Comparison of ENCODE assay signal across 8 cellular contexts in genomic region chr18:8654482-8655451, GRCh38. TPM values are rescaled to one million over a fixed set of nuclear protein-coding genes. Genes with fewer than 3 reads are reported as not detected.
DNase-seq lines count a peak whose midpoint lies in the region; FAIRE-seq and TF ChIP-seq lines count a peak whose summit lies in the region.

No MANE protein-coding gene starts in this region.

- in situ Hi-C loops in transverse colon (cut with MboI; ENCODE audit: low pct_ligation_motif_present in 1 of 4, low pct_unique_long_range_greater_than_20kb in 1 of 4, low sequenced_read_pairs in 3 of 4), result loop anchor here in 3 of 4 donors (10.0 to 25.0 kb wide), 2 partner anchors 330 to 533 kb away; no protein-coding TSS in a partner anchor

- TF ChIP-seq EP300 in transverse colon (IDR thresholded peaks at IDR 0.05; ENCODE audit: low read depth), result no peak

- H2AFZ ChIP-seq in Karpas-422 (ENCODE audit: low read length), result no peak overlapping the region

- TF ChIP-seq CTCF in transverse colon (IDR thresholded peaks at IDR 0.05), result peak; percentile 72 to 88 (median 80)

- peak; percentile 90 for FAIRE-seq in TTC549 (lab: Jason Lieb, UNC)

- H4K20me1 ChIP-seq in Karpas-422 (ENCODE audit: insufficient read depth, low read depth, low read length), result no peaks in the 10 kb centered on the region

- 20 to 33% methylated on average over 5 to 7 of the region's 7 CpGs for WGBS in transverse colon (ENCODE audit: low coverage in 1 of 2), 2 donors

- DNase-seq in DMS 273 treated with DMSO at 0.1 percent for 48 hours (lab: John Stamatoyannopoulos, UW) (peak; percentile 27), Karpas-422 (peak; percentile 57), glomerular visceral epithelial cell (ENCODE audit: extremely low spot score) (peak; percentile 21), transverse colon (no peak), GM19238 (ENCODE audit: insufficient read length, low spot score) (no peak), T1000 (lab: John Stamatoyannopoulos, UW) (no peak), DMS153 treated with DMSO at 0.1 percent for 48 hours (lab: John Stamatoyannopoulos, UW; ENCODE audit: unreplicated experiment) (no peak)

- H3K27ac ChIP-seq in Karpas-422 (ENCODE audit: low read length), result no peak overlapping the region
- H3K27ac ChIP-seq in transverse colon, result no peak overlapping the region

- intact Hi-C loops in transverse colon (cut with DNase I; ENCODE audit: low total_unique reads), result loop anchor here (5.0 kb wide), 1 partner anchor 333 kb away; no protein-coding TSS in a partner anchor

- H3K27me3 ChIP-seq in Karpas-422 (ENCODE audit: low read length) (no peaks in the 10 kb centered on the region), transverse colon (no peaks in the 10 kb centered on the region)

- H3K4me1 ChIP-seq in Karpas-422 (ENCODE audit: low read length) (no peaks in the 10 kb centered on the region), transverse colon (no peaks in the 10 kb centered on the region)

- H3K79me2 ChIP-seq in Karpas-422 (ENCODE audit: low read length), result no peaks in the 10 kb centered on the region

- H3K4me3 ChIP-seq in Karpas-422 (ENCODE audit: low read length), result no peak overlapping the region
- H3K4me3 ChIP-seq in transverse colon, result no peak overlapping the region

- H3K4me2 ChIP-seq in Karpas-422 (ENCODE audit: low read depth, low read length, poor library complexity, severe bottlenecking), result no peak overlapping the region

- H3K9ac ChIP-seq in Karpas-422 (ENCODE audit: low read length), result no peak overlapping the region

- TF ChIP-seq POLR2A in transverse colon (IDR thresholded peaks at IDR 0.05), result no peak

- H3K9me3 ChIP-seq in Karpas-422 (ENCODE audit: low read length) (no peaks in the 10 kb centered on the region), transverse colon (no peaks in the 10 kb centered on the region)

- H3K9me2 ChIP-seq in Karpas-422 (replicated peaks; ENCODE audit: insufficient read depth, low read length), result no peaks in the 10 kb centered on the region

- H3K36me3 ChIP-seq in Karpas-422 (ENCODE audit: insufficient read depth, low read length), result no peaks in the 10 kb centered on the region
- no peaks in the 10 kb centered on the region for H3K36me3 ChIP-seq in transverse colon

RNA-seq across cellular contexts. Expression of gene RAB12, which starts 45.5 kb away (rescaled TPM):
- 11.9 and 17.2 TPM in 2 replicates for total RNA-seq in Karpas-422 (2014; rRNA removed; shearing (Covaris generic); ENCODE audit: low replicate concordance)
- 10 to 100 TPM in 3 of 4 donors, 1 to 10 TPM in 1; 6.7 to 40.3 (median 23.7) TPM for total RNA-seq in transverse colon

RNA-seq across cellular contexts. Expression of gene MTCL1, which starts 50.6 kb away (rescaled TPM):
- total RNA-seq in Karpas-422 (2014; rRNA removed; shearing (Covaris generic); ENCODE audit: low replicate concordance), result 0.43 and 2.9 TPM in 2 replicates
- total RNA-seq in transverse colon, result 10 to 100 TPM; 12.3 to 35.9 (median 26.1) TPM

Comparison
In these comparisons a context has a peak if more than half of its experiments do, and no peak if none do; other contexts are left out.
1. DNase-seq: peak in DMS 273 treated with DMSO at 0.1 percent for 48 hours (single experiment), Karpas-422 (single experiment) and glomerular visceral epithelial cell (single experiment); none in transverse colon (single experiment), GM19238 (single experiment), T1000 (single experiment) and DMS153 treated with DMSO at 0.1 percent for 48 hours (single experiment).